ENCODE assay signal across 8 cellular contexts in genomic region chr10:131056781-131057180, GRCh38.
"Had no signal": no experiment of that assay in that cellular context is flagged by ENCODE, and none has a peak within 500 bp of the region (broad histone marks: within the 10 kb centered on the region; RNA-seq: fewer than 3 reads in every experiment).

No MANE protein-coding gene starts in this region.

- H2AFZ ChIP-seq: GM23248 had no signal

- H3K36me3 ChIP-seq: HAP-1 had no signal

- H3K9me3 ChIP-seq: HAP-1 had no signal

- FAIRE-seq: H54, HepG2 had no signal

- DNase-seq: GM23248, GOT3, HFFc6 had no signal

- H3K4me1 ChIP-seq: HAP-1 had no signal

- H3K4me3 ChIP-seq: GM23248, HAP-1 had no signal

- H3K9ac ChIP-seq: GM23248 had no signal

- H3K27ac ChIP-seq: GM23248, HL-60 had no signal

- ATAC-seq: HCT116, HepG2 had no signal
